15 cellular contexts compared by ENCODE assay signal in the genomic region with DNA sequence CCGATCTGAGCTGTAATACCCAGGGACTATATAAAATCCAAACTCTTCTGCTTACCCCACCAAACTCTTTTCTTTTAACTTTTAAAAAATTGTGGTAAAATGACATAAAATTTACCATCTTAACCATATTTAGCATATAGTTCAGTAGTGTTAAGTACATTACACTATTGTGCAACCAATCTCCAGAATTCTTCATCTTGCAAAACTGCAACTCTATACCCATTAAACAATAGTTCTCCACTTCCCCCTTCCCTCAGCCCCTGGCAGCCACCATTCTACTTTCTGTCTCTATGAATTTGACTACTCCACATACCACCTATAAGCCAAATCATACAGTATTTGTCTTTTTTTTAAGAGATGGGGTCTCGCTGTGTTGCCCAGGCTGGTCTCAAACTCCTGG. TPM values are rescaled to one million over a fixed set of nuclear protein-coding genes. Genes with fewer than 3 reads are reported as not detected.
"Had no signal": no experiment of that assay in that cellular context is flagged by ENCODE, and none has a peak within 500 bp of the region (broad histone marks: within the 10 kb centered on the region; RNA-seq: fewer than 3 reads in every experiment).

No MANE protein-coding gene starts in this region.

- H3K27ac ChIP-seq: heart right ventricle had no signal

- DNase-seq: activated CD4-positive, alpha-beta T cell treated with anti-CD3 and anti-CD28 coated beads for 1 hour; amniotic stem cell; effector CD8-positive, alpha-beta T cell; heart right ventricle; left lung; occipital lobe; posterior cingulate gyrus; stimulated activated CD4-positive, alpha-beta T cell treated with anti-CD3 and anti-CD28 coated beads, Interleukin-1b, Interleukin-23, amount 100 ng/mL, for 48 hours; stimulated activated CD8-positive, alpha-beta memory T cell treated with anti-CD3 and anti-CD28 coated beads, Interleukin-4, amount 100 ng/mL, for 48 hours; stimulated activated naive CD4-positive, alpha-beta T cell treated with Interleukin-2 at 50 U/mL for 16 hours had no signal

- H3K9me3 ChIP-seq: esophagus muscularis mucosa, heart right ventricle, left lung, tibial nerve, vagina had no signal

- H3K27me3 ChIP-seq: esophagus muscularis mucosa, heart right ventricle, left lung, tibial nerve, vagina had no signal

- H3K4me3 ChIP-seq: heart right ventricle, tibial nerve had no signal

- H3K36me3 ChIP-seq: esophagus muscularis mucosa, heart right ventricle, left lung, tibial nerve, vagina had no signal

RNA-seq across cellular contexts. Expression of a gene that starts 40.7 kb away (rescaled TPM):
- total RNA-seq: activated CD8-positive, alpha-beta memory T cell treated with anti-CD3 and anti-CD28 coated beads for 36 hours; myocyte had no signal
